Comparison of ENCODE assay signal across 1 cellular context in genomic region chr11:96155627-96156378, GRCh38.
TF ChIP-seq lines count a peak whose summit lies in the region.

No MANE protein-coding gene starts in this region.

TF ChIP-seq in IMR-90, 13 proteins besides CTCF, POLR2A, EP300 and RAD21 (continued from another document):
- TF ChIP-seq, protein P1, sequence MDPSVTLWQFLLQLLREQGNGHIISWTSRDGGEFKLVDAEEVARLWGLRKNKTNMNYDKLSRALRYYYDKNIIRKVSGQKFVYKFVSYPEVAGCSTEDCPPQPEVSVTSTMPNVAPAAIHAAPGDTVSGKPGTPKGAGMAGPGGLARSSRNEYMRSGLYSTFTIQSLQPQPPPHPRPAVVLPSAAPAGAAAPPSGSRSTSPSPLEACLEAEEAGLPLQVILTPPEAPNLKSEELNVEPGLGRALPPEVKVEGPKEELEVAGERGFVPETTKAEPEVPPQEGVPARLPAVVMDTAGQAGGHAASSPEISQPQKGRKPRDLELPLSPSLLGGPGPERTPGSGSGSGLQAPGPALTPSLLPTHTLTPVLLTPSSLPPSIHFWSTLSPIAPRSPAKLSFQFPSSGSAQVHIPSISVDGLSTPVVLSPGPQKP (IDR thresholded peaks at IDR 0.05; ENCODE audit: borderline replicate concordance, low read depth, low read length) = no peak
- TF ChIP-seq MAFK (IDR thresholded peaks at IDR 0.05; ENCODE audit: low read depth, low read length) = 0 out of 2 replicates have a peak, but pooled peaks have one; percentile 7
TF ChIP-seq in IMR-90: peak in this region for 7.
